ENCODE assay signal across 15 cellular contexts in the genomic region with DNA sequence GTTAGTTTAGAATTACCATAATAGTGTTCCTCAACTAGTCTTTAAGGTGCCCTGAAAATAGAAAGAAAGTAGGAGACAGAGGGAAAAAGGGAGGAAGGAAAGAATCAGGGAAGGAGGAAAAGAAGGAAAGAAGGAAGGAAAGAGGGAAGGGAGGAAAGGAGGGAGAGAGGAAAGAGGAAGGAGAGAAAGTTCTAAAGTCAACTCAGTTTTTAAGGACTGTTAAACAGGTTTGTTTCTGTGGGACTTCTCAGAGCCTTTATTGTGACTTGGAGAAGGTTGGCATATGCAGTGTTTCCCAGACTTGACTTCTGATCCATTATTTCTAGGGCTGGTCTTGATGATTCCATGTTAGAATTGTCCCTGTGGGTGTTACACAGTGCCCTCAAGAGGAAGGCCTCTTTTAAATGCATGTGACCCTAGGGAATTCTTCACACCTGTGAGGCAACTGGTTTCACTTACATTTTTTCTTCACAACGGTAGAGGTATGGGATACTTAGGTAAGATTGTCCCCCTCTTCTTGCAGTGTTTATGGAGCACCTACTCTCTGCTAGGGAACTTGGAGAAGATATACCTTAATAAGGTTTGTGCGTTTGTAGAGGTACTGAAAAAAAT.
"Had no signal": no experiment of that assay in that cellular context is flagged by ENCODE, and none has a peak within 500 bp of the region (broad histone marks: within the 10 kb centered on the region; RNA-seq: fewer than 3 reads in every experiment).

No MANE protein-coding gene starts in this region.

- DNase-seq: activated CD4-positive, alpha-beta T cell treated with anti-CD3 and anti-CD28 coated beads, Interleukin-2, amount 50 U/mL, for 1 hour; activated CD8-positive, alpha-beta memory T cell treated with anti-CD3 and anti-CD28 coated beads for 24 hours; activated naive CD8-positive, alpha-beta T cell treated with anti-CD3 and anti-CD28 coated beads for 36 hours; amygdala; body of pancreas; effector CD8-positive, alpha-beta T cell; glutamatergic neuron; immature natural killer cell; nephron progenitor cell; occipital lobe; right cardiac atrium; stimulated activated naive CD8-positive, alpha-beta T cell treated with anti-CD3 and anti-CD28 coated beads, Interleukin-15, amount 100 ng/mL, for 72 hours; T-helper 2 cell had no signal

- H3K27me3 ChIP-seq: body of pancreas had no signal

- H3K4me1 ChIP-seq: body of pancreas had no signal

- H3K4me3 ChIP-seq: body of pancreas, prostate gland had no signal

- ATAC-seq: body of pancreas; right cardiac atrium; stimulated activated naive CD8-positive, alpha-beta T cell treated with anti-CD3 and anti-CD28 coated beads, Interleukin-15, amount 100 ng/mL, for 72 hours had no signal

- H3K36me3 ChIP-seq: prostate gland, thoracic aorta had no signal

- H3K27ac ChIP-seq: body of pancreas, prostate gland had no signal

- H3K9me3 ChIP-seq: body of pancreas, prostate gland, thoracic aorta had no signal
